3 cellular contexts compared by ENCODE assay signal in the genomic region with DNA sequence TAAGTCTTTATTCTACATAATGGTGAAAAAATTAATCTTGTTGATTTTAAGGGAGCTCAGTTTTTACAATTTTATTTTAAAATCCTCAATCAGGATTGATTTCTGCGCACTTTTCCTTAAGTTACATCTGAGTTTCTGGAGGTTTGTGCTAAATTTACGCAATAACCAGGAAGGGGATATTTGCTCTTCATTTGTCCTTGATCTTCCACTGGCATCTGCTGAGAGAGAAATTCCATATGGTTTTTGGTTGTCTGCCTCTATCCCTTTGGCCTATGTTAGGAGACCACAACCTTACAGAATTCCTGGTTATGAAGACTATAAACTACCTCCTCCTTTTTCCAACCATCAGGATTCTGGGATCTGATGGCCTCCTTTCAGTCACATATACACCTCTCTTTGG.
TF ChIP-seq lines count a peak whose summit lies in the region.

No MANE protein-coding gene starts in this region.

TF ChIP-seq in HepG2, 621 proteins besides CTCF, POLR2A, EP300 and RAD21 (continues in another document):
- no peak for TF ChIP-seq ZNF800 (CRISPR knock-in tag; IDR thresholded peaks at IDR 0.05)
- 0 out of 2 replicates have a peak, but pooled peaks have one; percentile 16 for TF ChIP-seq HDAC1 (CRISPR knock-in tag; IDR thresholded peaks at IDR 0.05)
- no peak for TF ChIP-seq SKIL (CRISPR knock-in tag; IDR thresholded peaks at IDR 0.05; ENCODE audit: borderline replicate concordance)
- peak; percentile 90 for TF ChIP-seq CEBPB (IDR thresholded peaks at IDR 0.05; ENCODE audit: borderline replicate concordance, low read depth, low read length)
- TF ChIP-seq ZNF331 (CRISPR knock-in tag; IDR thresholded peaks at IDR 0.05), result peak; percentile 96
- TF ChIP-seq TBX2 (CRISPR knock-in tag; IDR thresholded peaks at IDR 0.05; ENCODE audit: borderline replicate concordance), result no peak
- no peak for TF ChIP-seq AKAP8 (CRISPR knock-in tag; IDR thresholded peaks at IDR 0.05)
- TF ChIP-seq GRHL1 (CRISPR knock-in tag; conservative IDR thresholded peaks at IDR 0.05), result no peak
- TF ChIP-seq BRCA1 (CRISPR knock-in tag; IDR thresholded peaks at IDR 0.05), result no peak
- 0 out of 2 replicates have a peak, but pooled peaks have one; percentile 8 for TF ChIP-seq ZNF264 (CRISPR knock-in tag; IDR thresholded peaks at IDR 0.05)
- no peak for TF ChIP-seq AHR (CRISPR knock-in tag; IDR thresholded peaks at IDR 0.05)
- no peak for TF ChIP-seq ZNF781 (CRISPR knock-in tag; IDR thresholded peaks at IDR 0.05; ENCODE audit: borderline replicate concordance, not compliant biosample characterization)
- 0 out of 2 replicates have a peak, but pooled peaks have one; percentile 16 for TF ChIP-seq SAP130 (CRISPR knock-in tag; IDR thresholded peaks at IDR 0.05; ENCODE audit: low read depth)

TF ChIP-seq in K562, 482 proteins besides CTCF, POLR2A, EP300 and RAD21:
- TF ChIP-seq, protein P1, sequence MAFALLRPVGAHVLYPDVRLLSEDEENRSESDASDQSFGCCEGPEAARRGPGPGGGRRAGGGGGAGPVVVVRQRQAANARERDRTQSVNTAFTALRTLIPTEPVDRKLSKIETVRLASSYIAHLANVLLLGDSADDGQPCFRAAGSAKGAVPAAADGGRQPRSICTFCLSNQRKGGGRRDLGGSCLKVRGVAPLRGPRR (CRISPR knock-in tag; IDR thresholded peaks at IDR 0.05), result no peak
- TF ChIP-seq SMARCA5 (IDR thresholded peaks at IDR 0.05) (no peak), NFRKB (IDR thresholded peaks at IDR 0.05; ENCODE audit: low read depth) (no peak), MAZ (CRISPR knock-in tag; conservative IDR thresholded peaks at IDR 0.05 in 1 of 2, IDR thresholded peaks at IDR 0.05 in 1 of 2) (no peak), COPS2 (conservative IDR thresholded peaks at IDR 0.05) (no peak), ZNF668 (CRISPR knock-in tag; IDR thresholded peaks at IDR 0.05) (no peak), HDAC8 (tag; IDR thresholded peaks at IDR 0.05) (no peak), HDAC6 (IDR thresholded peaks at IDR 0.05; ENCODE audit: low read depth, low read length) (no peak), ZC3H4 (CRISPR knock-in tag; IDR thresholded peaks at IDR 0.05; ENCODE audit: borderline replicate concordance) (no peak), WHSC1 (IDR thresholded peaks at IDR 0.05; ENCODE audit: low read length) (no peak), PHTF2 (CRISPR knock-in tag; IDR thresholded peaks at IDR 0.05) (no peak)
- TF ChIP-seq, protein P2, sequence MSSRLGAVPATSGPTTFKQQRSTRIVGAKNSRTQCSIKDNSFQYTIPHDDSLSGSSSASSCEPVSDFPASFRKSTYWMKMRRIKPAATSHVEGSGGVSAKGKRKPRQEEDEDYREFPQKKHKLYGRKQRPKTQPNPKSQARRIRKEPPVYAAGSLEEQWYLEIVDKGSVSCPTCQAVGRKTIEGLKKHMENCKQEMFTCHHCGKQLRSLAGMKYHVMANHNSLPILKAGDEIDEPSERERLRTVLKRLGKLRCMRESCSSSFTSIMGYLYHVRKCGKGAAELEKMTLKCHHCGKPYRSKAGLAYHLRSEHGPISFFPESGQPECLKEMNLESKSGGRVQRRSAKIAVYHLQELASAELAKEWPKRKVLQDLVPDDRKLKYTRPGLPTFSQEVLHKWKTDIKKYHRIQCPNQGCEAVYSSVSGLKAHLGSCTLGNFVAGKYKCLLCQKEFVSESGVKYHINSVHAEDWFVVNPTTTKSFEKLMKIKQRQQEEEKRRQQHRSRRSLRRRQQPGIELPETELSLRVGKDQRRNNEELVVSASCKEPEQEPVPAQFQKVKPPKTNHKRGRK (tag; IDR thresholded peaks at IDR 0.05), result no peak

TF ChIP-seq in SK-N-SH treated with all-trans-retinoic acid at 6 μM for 48 hours, 23 proteins besides CTCF, POLR2A, EP300 and RAD21:
- no peak for TF ChIP-seq ISL1 (CRISPR knock-in tag; IDR thresholded peaks at IDR 0.05)
- no peak for TF ChIP-seq ARNTL (CRISPR knock-in tag; IDR thresholded peaks at IDR 0.05; ENCODE audit: borderline replicate concordance, low read depth)
- TF ChIP-seq ESRRG (CRISPR knock-in tag; IDR thresholded peaks at IDR 0.05), result no peak
- TF ChIP-seq PPARA (CRISPR knock-in tag; IDR thresholded peaks at IDR 0.05; ENCODE audit: borderline replicate concordance), result no peak
- no peak for TF ChIP-seq ZFP30 (CRISPR knock-in tag; IDR thresholded peaks at IDR 0.05)
- no peak for TF ChIP-seq CSDC2 (CRISPR knock-in tag; IDR thresholded peaks at IDR 0.05)
- TF ChIP-seq, protein P3, sequence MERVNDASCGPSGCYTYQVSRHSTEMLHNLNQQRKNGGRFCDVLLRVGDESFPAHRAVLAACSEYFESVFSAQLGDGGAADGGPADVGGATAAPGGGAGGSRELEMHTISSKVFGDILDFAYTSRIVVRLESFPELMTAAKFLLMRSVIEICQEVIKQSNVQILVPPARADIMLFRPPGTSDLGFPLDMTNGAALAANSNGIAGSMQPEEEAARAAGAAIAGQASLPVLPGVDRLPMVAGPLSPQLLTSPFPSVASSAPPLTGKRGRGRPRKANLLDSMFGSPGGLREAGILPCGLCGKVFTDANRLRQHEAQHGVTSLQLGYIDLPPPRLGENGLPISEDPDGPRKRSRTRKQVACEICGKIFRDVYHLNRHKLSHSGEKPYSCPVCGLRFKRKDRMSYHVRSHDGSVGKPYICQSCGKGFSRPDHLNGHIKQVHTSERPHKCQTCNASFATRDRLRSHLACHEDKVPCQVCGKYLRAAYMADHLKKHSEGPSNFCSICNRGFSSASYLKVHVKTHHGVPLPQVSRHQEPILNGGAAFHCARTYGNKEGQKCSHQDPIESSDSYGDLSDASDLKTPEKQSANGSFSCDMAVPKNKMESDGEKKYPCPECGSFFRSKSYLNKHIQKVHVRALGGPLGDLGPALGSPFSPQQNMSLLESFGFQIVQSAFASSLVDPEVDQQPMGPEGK (CRISPR knock-in tag; IDR thresholded peaks at IDR 0.05; ENCODE audit: borderline replicate concordance), result no peak
- TF ChIP-seq, protein P4, sequence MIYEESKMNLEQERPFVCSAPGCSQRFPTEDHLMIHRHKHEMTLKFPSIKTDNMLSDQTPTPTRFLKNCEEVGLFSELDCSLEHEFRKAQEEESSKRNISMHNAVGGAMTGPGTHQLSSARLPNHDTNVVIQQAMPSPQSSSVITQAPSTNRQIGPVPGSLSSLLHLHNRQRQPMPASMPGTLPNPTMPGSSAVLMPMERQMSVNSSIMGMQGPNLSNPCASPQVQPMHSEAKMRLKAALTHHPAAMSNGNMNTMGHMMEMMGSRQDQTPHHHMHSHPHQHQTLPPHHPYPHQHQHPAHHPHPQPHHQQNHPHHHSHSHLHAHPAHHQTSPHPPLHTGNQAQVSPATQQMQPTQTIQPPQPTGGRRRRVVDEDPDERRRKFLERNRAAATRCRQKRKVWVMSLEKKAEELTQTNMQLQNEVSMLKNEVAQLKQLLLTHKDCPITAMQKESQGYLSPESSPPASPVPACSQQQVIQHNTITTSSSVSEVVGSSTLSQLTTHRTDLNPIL (CRISPR knock-in tag; IDR thresholded peaks at IDR 0.05; ENCODE audit: low read depth), result no peak
- TF ChIP-seq, protein P5, sequence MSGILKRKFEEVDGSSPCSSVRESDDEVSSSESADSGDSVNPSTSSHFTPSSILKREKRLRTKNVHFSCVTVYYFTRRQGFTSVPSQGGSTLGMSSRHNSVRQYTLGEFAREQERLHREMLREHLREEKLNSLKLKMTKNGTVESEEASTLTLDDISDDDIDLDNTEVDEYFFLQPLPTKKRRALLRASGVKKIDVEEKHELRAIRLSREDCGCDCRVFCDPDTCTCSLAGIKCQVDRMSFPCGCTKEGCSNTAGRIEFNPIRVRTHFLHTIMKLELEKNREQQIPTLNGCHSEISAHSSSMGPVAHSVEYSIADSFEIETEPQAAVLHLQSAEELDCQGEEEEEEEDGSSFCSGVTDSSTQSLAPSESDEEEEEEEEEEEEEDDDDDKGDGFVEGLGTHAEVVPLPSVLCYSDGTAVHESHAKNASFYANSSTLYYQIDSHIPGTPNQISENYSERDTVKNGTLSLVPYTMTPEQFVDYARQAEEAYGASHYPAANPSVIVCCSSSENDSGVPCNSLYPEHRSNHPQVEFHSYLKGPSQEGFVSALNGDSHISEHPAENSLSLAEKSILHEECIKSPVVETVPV (CRISPR knock-in tag; IDR thresholded peaks at IDR 0.05), result no peak
- no peak for TF ChIP-seq OSR1 (CRISPR knock-in tag; IDR thresholded peaks at IDR 0.05)
- no peak for TF ChIP-seq ZNF70 (CRISPR knock-in tag; IDR thresholded peaks at IDR 0.05)
- no peak for TF ChIP-seq BACH2 (CRISPR knock-in tag; IDR thresholded peaks at IDR 0.05; ENCODE audit: borderline replicate concordance)
- TF ChIP-seq ZNF8 (CRISPR knock-in tag; IDR thresholded peaks at IDR 0.05), result no peak
- TF ChIP-seq SNAI2 (CRISPR knock-in tag; IDR thresholded peaks at IDR 0.05), result no peak
- no peak for TF ChIP-seq ZNF565 (CRISPR knock-in tag; conservative IDR thresholded peaks at IDR 0.05; ENCODE audit: low read depth)
- TF ChIP-seq POU6F1 (CRISPR knock-in tag; IDR thresholded peaks at IDR 0.05; ENCODE audit: borderline replicate concordance, low read depth), result no peak
- TF ChIP-seq, protein P6, sequence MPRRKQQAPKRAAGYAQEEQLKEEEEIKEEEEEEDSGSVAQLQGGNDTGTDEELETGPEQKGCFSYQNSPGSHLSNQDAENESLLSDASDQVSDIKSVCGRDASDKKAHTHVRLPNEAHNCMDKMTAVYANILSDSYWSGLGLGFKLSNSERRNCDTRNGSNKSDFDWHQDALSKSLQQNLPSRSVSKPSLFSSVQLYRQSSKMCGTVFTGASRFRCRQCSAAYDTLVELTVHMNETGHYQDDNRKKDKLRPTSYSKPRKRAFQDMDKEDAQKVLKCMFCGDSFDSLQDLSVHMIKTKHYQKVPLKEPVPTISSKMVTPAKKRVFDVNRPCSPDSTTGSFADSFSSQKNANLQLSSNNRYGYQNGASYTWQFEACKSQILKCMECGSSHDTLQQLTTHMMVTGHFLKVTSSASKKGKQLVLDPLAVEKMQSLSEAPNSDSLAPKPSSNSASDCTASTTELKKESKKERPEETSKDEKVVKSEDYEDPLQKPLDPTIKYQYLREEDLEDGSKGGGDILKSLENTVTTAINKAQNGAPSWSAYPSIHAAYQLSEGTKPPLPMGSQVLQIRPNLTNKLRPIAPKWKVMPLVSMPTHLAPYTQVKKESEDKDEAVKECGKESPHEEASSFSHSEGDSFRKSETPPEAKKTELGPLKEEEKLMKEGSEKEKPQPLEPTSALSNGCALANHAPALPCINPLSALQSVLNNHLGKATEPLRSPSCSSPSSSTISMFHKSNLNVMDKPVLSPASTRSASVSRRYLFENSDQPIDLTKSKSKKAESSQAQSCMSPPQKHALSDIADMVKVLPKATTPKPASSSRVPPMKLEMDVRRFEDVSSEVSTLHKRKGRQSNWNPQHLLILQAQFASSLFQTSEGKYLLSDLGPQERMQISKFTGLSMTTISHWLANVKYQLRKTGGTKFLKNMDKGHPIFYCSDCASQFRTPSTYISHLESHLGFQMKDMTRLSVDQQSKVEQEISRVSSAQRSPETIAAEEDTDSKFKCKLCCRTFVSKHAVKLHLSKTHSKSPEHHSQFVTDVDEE (CRISPR knock-in tag; IDR thresholded peaks at IDR 0.05), result no peak
